19 cellular contexts compared by ENCODE assay signal in genomic region chr10:48729941-48730457, GRCh38. TPM values are rescaled to one million over a fixed set of nuclear protein-coding genes. Genes with fewer than 3 reads are reported as not detected.
DNase-seq lines count a peak whose midpoint lies in the region; ATAC-seq, FAIRE-seq and TF ChIP-seq lines count a peak whose summit lies in the region.
"Had no signal": no experiment of that assay in that cellular context is flagged by ENCODE, and none has a peak within 500 bp of the region (broad histone marks: within the 10 kb centered on the region; RNA-seq: fewer than 3 reads in every experiment).

No MANE protein-coding gene starts in this region.

- peaks cover 22% of the 10 kb centered on the region for H3K79me2 ChIP-seq in Karpas-422 (ENCODE audit: low read length)

- peak overlapping the region; percentile 48 for H3K4me2 ChIP-seq in Karpas-422 (ENCODE audit: low read depth, low read length, poor library complexity, severe bottlenecking)
- H3K4me2 ChIP-seq: BLaER1 had no signal

- H3K27me3 ChIP-seq in Karpas-422 (ENCODE audit: low read length): no peaks in the 10 kb centered on the region
- H3K27me3 ChIP-seq in endodermal cell (ENCODE audit: control insufficient read depth, insufficient read depth, low read length, poor library complexity, severe bottlenecking): no peaks in the 10 kb centered on the region
- no peaks in the 10 kb centered on the region for H3K27me3 ChIP-seq in vagina
- H3K27me3 ChIP-seq: BLaER1 had no signal

- intact Hi-C loops in vagina (cut with DNase I): no loop called here

- no peak for ATAC-seq in HG02970 (IDR thresholded peaks at IDR 0.05; ENCODE audit: low FRiP score, unreplicated experiment)

- H2AFZ ChIP-seq in Karpas-422 (ENCODE audit: low read length): no peak overlapping the region

- H3K4me3 ChIP-seq in Karpas-422 (ENCODE audit: low read length) (no peak overlapping the region), endodermal cell (ENCODE audit: low read length) (no peak overlapping the region), vagina (no peak overlapping the region)
- H3K4me3 ChIP-seq: BLaER1 had no signal

- no peak for DNase-seq in Karpas-422
- peak; percentile 15 for DNase-seq in endodermal cell
- peak; percentile 62 for DNase-seq in osteocyte (ENCODE audit: extremely low spot score, unreplicated experiment)
- peak; percentile 75 to 88 for DNase-seq in vagina (ENCODE audit: extremely low spot score in 2 of 2)
- DNase-seq in nephron progenitor cell: no peak
- no peak for DNase-seq in GM12891 (ENCODE audit: insufficient read length, low spot score)
- DNase-seq: ACHN; CD4-positive, alpha-beta memory T cell; DMS153; DMS79; GDM1; H9 had no signal

- H3K9ac ChIP-seq in Karpas-422 (ENCODE audit: low read length): peak overlapping the region; percentile 63
- H3K9ac ChIP-seq in endodermal cell (ENCODE audit: extremely low read depth, low read length, poor library complexity, severe bottlenecking): no peak overlapping the region
- H3K9ac ChIP-seq: BLaER1 had no signal

- 89 to 95% methylated on average over 3 of the region's 3 CpGs for WGBS in endodermal cell (ENCODE audit: insufficient coverage in 1 of 2, insufficient read length in 1 of 2), 2 experiments

- H3K4me1 ChIP-seq in Karpas-422 (ENCODE audit: low read length) (peaks cover 54% of the 10 kb centered on the region), endodermal cell (ENCODE audit: control insufficient read depth, insufficient read depth, low read length) (no peaks in the 10 kb centered on the region), vagina (no peaks in the 10 kb centered on the region)
- H3K4me1 ChIP-seq: BLaER1 had no signal

- no peak for FAIRE-seq in GM12891 (lab: Jason Lieb, UNC)
- FAIRE-seq: A204.1, GM19239, H1 had no signal

- peaks cover 4% of the 10 kb centered on the region; the same call in 1 of the 2 replicates for H4K20me1 ChIP-seq in Karpas-422 (ENCODE audit: insufficient read depth, low read depth, low read length)
- H4K20me1 ChIP-seq: BLaER1 had no signal

- no peaks in the 10 kb centered on the region for H3K9me3 ChIP-seq in Karpas-422 (ENCODE audit: low read length)
- H3K9me3 ChIP-seq in endodermal cell (ENCODE audit: control insufficient read depth, low read length): no peaks in the 10 kb centered on the region
- no peaks in the 10 kb centered on the region for H3K9me3 ChIP-seq in vagina
- H3K9me3 ChIP-seq: BLaER1 had no signal

- peaks cover 7% of the 10 kb centered on the region for H3K27me3 Mint-ChIP-seq in endodermal cell (ENCODE audit: insufficient read depth)
- no peaks in the 10 kb centered on the region for H3K27me3 Mint-ChIP-seq in osteocyte (ENCODE audit: unreplicated experiment)
- H3K27me3 Mint-ChIP-seq in nephron progenitor cell (ENCODE audit: low read depth, poor library complexity): peaks cover 36% of the 10 kb centered on the region

- peak overlapping the region; percentile 98 for H3K27ac ChIP-seq in Karpas-422 (ENCODE audit: low read length)
- no peak overlapping the region for H3K27ac ChIP-seq in endodermal cell (ENCODE audit: low read depth, low read length)
- H3K27ac ChIP-seq in vagina: no peak overlapping the region
- H3K27ac ChIP-seq: BLaER1 had no signal

- TF ChIP-seq POLR2A in vagina (IDR thresholded peaks at IDR 0.05): no peak
- no peak for TF ChIP-seq POLR2A in GM12891 (IDR thresholded peaks at IDR 0.05; ENCODE audit: low read depth, low read length)

- no peaks in the 10 kb centered on the region for H3K4me1 Mint-ChIP-seq in endodermal cell
- no peaks in the 10 kb centered on the region for H3K4me1 Mint-ChIP-seq in osteocyte (ENCODE audit: unreplicated experiment)
- H3K4me1 Mint-ChIP-seq in nephron progenitor cell: no peaks in the 10 kb centered on the region
- H3K4me1 Mint-ChIP-seq: CD4-positive, alpha-beta memory T cell had no signal

- H3K9me3 Mint-ChIP-seq in endodermal cell (no peaks in the 10 kb centered on the region), osteocyte (ENCODE audit: unreplicated experiment) (no peaks in the 10 kb centered on the region), nephron progenitor cell (no peaks in the 10 kb centered on the region)
- H3K9me3 Mint-ChIP-seq: H9 had no signal

- no peak overlapping the region for H3K27ac Mint-ChIP-seq in endodermal cell
- H3K27ac Mint-ChIP-seq in osteocyte (ENCODE audit: unreplicated experiment): no peak overlapping the region
- H3K27ac Mint-ChIP-seq in nephron progenitor cell: no peak overlapping the region
- H3K27ac Mint-ChIP-seq: CD4-positive, alpha-beta memory T cell; H9 had no signal

- no peaks in the 10 kb centered on the region for H3K36me3 Mint-ChIP-seq in endodermal cell (ENCODE audit: low read depth)
- no peaks in the 10 kb centered on the region for H3K36me3 Mint-ChIP-seq in osteocyte (ENCODE audit: unreplicated experiment)
- no peaks in the 10 kb centered on the region for H3K36me3 Mint-ChIP-seq in nephron progenitor cell (ENCODE audit: low read depth)
- H3K36me3 Mint-ChIP-seq: CD4-positive, alpha-beta memory T cell had no signal

- TF ChIP-seq CTCF in endodermal cell (conservative IDR thresholded peaks at IDR 0.05): no peak
- no peak for TF ChIP-seq CTCF in osteocyte (IDR thresholded peaks at IDR 0.05)
- TF ChIP-seq CTCF in vagina (IDR thresholded peaks at IDR 0.05): no peak
- no peak for TF ChIP-seq CTCF in nephron progenitor cell (IDR thresholded peaks at IDR 0.05)

- H3K9me2 ChIP-seq in Karpas-422 (replicated peaks; ENCODE audit: insufficient read depth, low read length): no peaks in the 10 kb centered on the region

- H3K36me3 ChIP-seq in Karpas-422 (ENCODE audit: insufficient read depth, low read length): peaks cover 69% of the 10 kb centered on the region
- no peaks in the 10 kb centered on the region for H3K36me3 ChIP-seq in endodermal cell (ENCODE audit: control insufficient read depth, insufficient read depth, low read length)
- H3K36me3 ChIP-seq in vagina: no peaks in the 10 kb centered on the region

- H3K4me3 Mint-ChIP-seq in endodermal cell (no peak overlapping the region), osteocyte (ENCODE audit: unreplicated experiment) (no peak overlapping the region), nephron progenitor cell (no peak overlapping the region)
- H3K4me3 Mint-ChIP-seq: CD14-positive monocyte; CD4-positive, alpha-beta memory T cell; H9 had no signal

TF ChIP-seq in GM12891, 5 proteins besides CTCF, POLR2A, EP300 and RAD21:
- TF ChIP-seq SPI1 (IDR thresholded peaks at IDR 0.05; ENCODE audit: low read depth, low read length): no peak
- TF ChIP-seq PAX5 (IDR thresholded peaks at IDR 0.05; ENCODE audit: insufficient read depth, low read length, severe bottlenecking): no peak
- no peak for TF ChIP-seq POLR2AphosphoS5 (IDR thresholded peaks at IDR 0.05; ENCODE audit: low read depth, low read length)
- TF ChIP-seq TAF1 (IDR thresholded peaks at IDR 0.05; ENCODE audit: low read depth, low read length): no peak
- TF ChIP-seq POU2F2 (IDR thresholded peaks at IDR 0.05; ENCODE audit: low read depth, low read length): no peak

RNA-seq across cellular contexts. Expression of gene WDFY4, which starts 45.3 kb away (rescaled TPM):
- total RNA-seq in Karpas-422 (2014; rRNA removed; shearing (Covaris generic); ENCODE audit: low replicate concordance): 144 and 181 TPM in 2 replicates
- total RNA-seq in endodermal cell (not detected), osteocyte (not detected in 2 replicates), vagina (6.4 TPM)
- polyA plus RNA-seq in endodermal cell (2013, experiment 1 of 2): 0.04 TPM
- polyA plus RNA-seq in endodermal cell (2013, experiment 2 of 2): not detected
- polyA plus RNA-seq in GM12891 (2012; ENCODE audit: low read depth, missing spikeins): 28.8 TPM
- total RNA-seq: Daoy, H1, H9 had no signal
- polyA plus RNA-seq: H1 had no signal

Comparison
In these comparisons a context has a peak if more than half of its experiments do, and no peak if none do; other contexts are left out.
1. DNase-seq: peak in endodermal cell (single experiment), osteocyte (single experiment) and vagina (2 of 2); none in Karpas-422 (single experiment), nephron progenitor cell (single experiment) and GM12891 (single experiment).
2. RNA of gene WDFY4, which starts 45.3 kb away (total RNA-seq): 144 to 181 TPM in Karpas-422; 6.4 TPM in vagina (single experiment), not detected in endodermal cell and not detected in osteocyte; every median in the first group is over 10 times any median in the second.